Comparison of ENCODE assay signal across 2 cellular contexts in genomic region chrX:57329008-57329407, GRCh38.
TF ChIP-seq lines count a peak whose summit lies in the region.

No MANE protein-coding gene starts in this region.

TF ChIP-seq in HCT116, 20 proteins besides CTCF, POLR2A, EP300 and RAD21 (continued from another document):
- no peak for TF ChIP-seq CBX3 (IDR thresholded peaks at IDR 0.05; ENCODE audit: low read depth)
- TF ChIP-seq ZNF274 (IDR thresholded peaks at IDR 0.05; ENCODE audit: low read depth, low read length) = no peak
- no peak for TF ChIP-seq ZBTB33 (IDR thresholded peaks at IDR 0.05; ENCODE audit: extremely low read depth, insufficient replicate concordance, low read length)
- TF ChIP-seq ATF3 (IDR thresholded peaks at IDR 0.05) = no peak
- no peak for TF ChIP-seq SIN3A (IDR thresholded peaks at IDR 0.05; ENCODE audit: low read depth)
- TF ChIP-seq EZH2phosphoT487 (IDR thresholded peaks at IDR 0.05; ENCODE audit: borderline replicate concordance) = no peak
- TF ChIP-seq EZH2 (IDR thresholded peaks at IDR 0.05) = no peak
- no peak for TF ChIP-seq MAX (IDR thresholded peaks at IDR 0.05)
- no peak for TF ChIP-seq REST (IDR thresholded peaks at IDR 0.05; ENCODE audit: low read depth)
- no peak for TF ChIP-seq SP1 (IDR thresholded peaks at IDR 0.05; ENCODE audit: low read depth)
- no peak for TF ChIP-seq SRF (IDR thresholded peaks at IDR 0.05; ENCODE audit: low read depth)
- no peak for TF ChIP-seq EGR1 (IDR thresholded peaks at IDR 0.05; ENCODE audit: low read depth)
- TF ChIP-seq TCF7L2 (IDR thresholded peaks at IDR 0.05; ENCODE audit: borderline replicate concordance, extremely low read depth, insufficient read depth, insufficient read length) = no peak
TF ChIP-seq in HCT116: peak in this region for 0.

TF ChIP-seq in GM12878, 131 proteins besides CTCF, POLR2A, EP300 and RAD21 (continued from another document):
- TF ChIP-seq FOXK2 (IDR thresholded peaks at IDR 0.05) (no peak), HCFC1 (IDR thresholded peaks at IDR 0.05; ENCODE audit: low read length) (no peak), SPI1 (IDR thresholded peaks at IDR 0.05; ENCODE audit: borderline replicate concordance, insufficient read depth, low read depth, low read length) (no peak), MLLT1 (IDR thresholded peaks at IDR 0.05) (no peak), CEBPB (IDR thresholded peaks at IDR 0.05; ENCODE audit: borderline replicate concordance in 1 of 2, low read depth in 2 of 2, low read length in 2 of 2) (no peak), TCF12 (IDR thresholded peaks at IDR 0.05; ENCODE audit: low read depth, low read length) (no peak), IKZF1 (conservative IDR thresholded peaks at IDR 0.05) (no peak), TAF1 (IDR thresholded peaks at IDR 0.05; ENCODE audit: borderline replicate concordance, low read depth, low read length) (no peak), TBL1XR1 (IDR thresholded peaks at IDR 0.05; ENCODE audit: low read depth, low read length) (no peak), STAT3 (IDR thresholded peaks at IDR 0.05; ENCODE audit: low read depth, low read length) (no peak), MXI1 (IDR thresholded peaks at IDR 0.05; ENCODE audit: low read depth, low read length) (no peak)
